In genomic region chr2:233350708-233351107, GRCh38 we compare ENCODE assay signal across 9 cellular contexts. TPM values are rescaled to one million over a fixed set of nuclear protein-coding genes. Genes with fewer than 3 reads are reported as not detected.
DNase-seq lines count a peak whose midpoint lies in the region; ATAC-seq, FAIRE-seq and TF ChIP-seq lines count a peak whose summit lies in the region.
"Had no signal": no experiment of that assay in that cellular context is flagged by ENCODE, and none has a peak within 500 bp of the region (broad histone marks: within the 10 kb centered on the region; RNA-seq: fewer than 3 reads in every experiment).

No MANE protein-coding gene starts in this region.

- H3K36me3 Mint-ChIP-seq in MCF 10A (ENCODE audit: insufficient read depth, unreplicated experiment) = peaks cover 6% of the 10 kb centered on the region
- H3K36me3 Mint-ChIP-seq in neural progenitor cell = peaks cover 6% of the 10 kb centered on the region
- peaks cover 12% of the 10 kb centered on the region for H3K36me3 Mint-ChIP-seq in effector memory CD8-positive, alpha-beta T cell (ENCODE audit: insufficient read depth)

- H3K4me2 ChIP-seq in neural progenitor cell = no peak overlapping the region

- in situ Hi-C loops in Panc1 (cut with HindIII; ENCODE audit: low pct_unique_long_range_greater_than_20kb, low sequenced_read_pairs) = no loop called here

- intact Hi-C loops in Panc1 (cut with micrococcal nuclease; ENCODE audit: unreplicated experiment) = loop anchor here (10.0 kb wide), 1 partner anchor 94 kb away; no protein-coding TSS in a partner anchor
- intact Hi-C loops in MCF 10A (cut with micrococcal nuclease) = loop anchor here (5.0 kb wide), 1 partner anchor 58 kb away; no protein-coding TSS in a partner anchor

- H3K4me3 ChIP-seq in Panc1 (ENCODE audit: low read depth in 2 of 2, low read length in 2 of 2) (no peak overlapping the region), neural progenitor cell (no peak overlapping the region)
- H3K4me3 ChIP-seq: body of pancreas had no signal

- peaks cover 5% of the 10 kb centered on the region for H4K20me1 ChIP-seq in neural progenitor cell (ENCODE audit: low read depth)

- H3K9me3 Mint-ChIP-seq in MCF 10A (ENCODE audit: unreplicated experiment) (no peaks in the 10 kb centered on the region), neural progenitor cell (peaks cover 4% of the 10 kb centered on the region)
- no peaks in the 10 kb centered on the region for H3K9me3 Mint-ChIP-seq in effector memory CD8-positive, alpha-beta T cell

- CTCF ChIA-PET in Panc1 (lab: Charles Lee) (no interaction called here), MCF 10A (lab: Yijun Ruan, JAX) (interaction anchor here (0.5 to 1.3 kb wide), 5 partner anchors 9 to 53 kb away, joined by 3 to 7 read pairs (median 5); no protein-coding TSS in a partner anchor)

- peaks cover 46% of the 10 kb centered on the region for H3K4me1 Mint-ChIP-seq in MCF 10A (ENCODE audit: insufficient read depth, unreplicated experiment)
- peaks cover 46% of the 10 kb centered on the region for H3K4me1 Mint-ChIP-seq in neural progenitor cell
- H3K4me1 Mint-ChIP-seq in effector memory CD8-positive, alpha-beta T cell (ENCODE audit: low read depth in 2 of 2) = peaks cover 20 to 24% of the 10 kb centered on the region in 2 donors

- H3K27me3 Mint-ChIP-seq in MCF 10A (ENCODE audit: insufficient read depth, unreplicated experiment) (no peaks in the 10 kb centered on the region), neural progenitor cell (ENCODE audit: insufficient read depth, low read depth) (peaks cover 15% of the 10 kb centered on the region)
- peaks cover 0 to 10% of the 10 kb centered on the region in 2 donors for H3K27me3 Mint-ChIP-seq in effector memory CD8-positive, alpha-beta T cell

- FAIRE-seq in A204.1 (lab: Jason Lieb, UNC) = peak; percentile 92

- H3K9me3 ChIP-seq in Panc1 (ENCODE audit: control insufficient read depth, insufficient read depth, low read depth, low read length) = no peaks in the 10 kb centered on the region; the same call in 1 of the 2 replicates
- H3K9me3 ChIP-seq in neural progenitor cell (ENCODE audit: low read depth) = no peaks in the 10 kb centered on the region
- H3K9me3 ChIP-seq: body of pancreas had no signal

- peaks cover 5% of the 10 kb centered on the region for H3K79me2 ChIP-seq in neural progenitor cell (ENCODE audit: low read depth)

- peaks cover 5% of the 10 kb centered on the region for H3F3A ChIP-seq in neural progenitor cell (ENCODE audit: low read depth)

- H2AFZ ChIP-seq in neural progenitor cell (replicated peaks) = no peak overlapping the region

- H3K27ac ChIP-seq in Panc1 (ENCODE audit: low read length) = peak overlapping the region; percentile 97
- no peak overlapping the region for H3K27ac ChIP-seq in neural progenitor cell
- H3K27ac ChIP-seq: body of pancreas had no signal

- no TSS peak for BruUV-seq in Panc1 (replicated peaks; lab: Mats Ljungman, UMichigan)
- no TSS peak for BruUV-seq in MCF 10A (replicated peaks; lab: Mats Ljungman, UMichigan)

- H3K27ac Mint-ChIP-seq in MCF 10A (ENCODE audit: low read depth, unreplicated experiment) (peak overlapping the region; percentile 50), neural progenitor cell (no peak overlapping the region)
- H3K27ac Mint-ChIP-seq in effector memory CD8-positive, alpha-beta T cell = no peak overlapping the region

- no peak overlapping the region for H3K9ac ChIP-seq in neural progenitor cell

- H3K36me3 ChIP-seq in Panc1 (ENCODE audit: control insufficient read depth, insufficient read depth, low read length) (no peaks in the 10 kb centered on the region), neural progenitor cell (no peaks in the 10 kb centered on the region)

- peak; percentile 88 for ATAC-seq in Panc1
- no peak for ATAC-seq in HG02885 (IDR thresholded peaks at IDR 0.05; ENCODE audit: poor library complexity, unreplicated experiment)
- no peak for ATAC-seq in HG02981 (IDR thresholded peaks at IDR 0.05; ENCODE audit: unreplicated experiment)
- ATAC-seq in effector memory CD8-positive, alpha-beta T cell (replicated peaks) = no peak
- ATAC-seq: body of pancreas had no signal

- H3K4me1 ChIP-seq in Panc1 (ENCODE audit: control insufficient read depth, insufficient read depth, low read length) = peaks cover 53% of the 10 kb centered on the region
- no peaks in the 10 kb centered on the region for H3K4me1 ChIP-seq in neural progenitor cell

- POLR2A ChIA-PET in Panc1 (lab: Charles Lee) = no interaction called here
- POLR2A ChIA-PET in MCF 10A (lab: Yijun Ruan, JAX) = interaction anchor here (0.6 to 1.0 kb wide), 5 partner anchors 13 to 654 kb away, joined by 3 to 4 read pairs (median 3); partner anchors contain the start of gene GIGYF2

- peak; percentile 84 for DNase-seq in GM03348 (ENCODE audit: low spot score)
- DNase-seq in Panc1 (ENCODE audit: low read depth, low spot score) = peak; percentile 84
- peak; percentile 97 for DNase-seq in MCF 10A (ENCODE audit: unreplicated experiment)
- no peak for DNase-seq in neural progenitor cell (ENCODE audit: low spot score)
- DNase-seq in effector memory CD8-positive, alpha-beta T cell = no peak

- no peaks in the 10 kb centered on the region for H3K27me3 ChIP-seq in Panc1 (ENCODE audit: control insufficient read depth, insufficient read depth, low read length)
- H3K27me3 ChIP-seq in neural progenitor cell = peaks cover 60% of the 10 kb centered on the region
- H3K27me3 ChIP-seq: body of pancreas had no signal

- no peak for TF ChIP-seq CTCF in Panc1 (IDR thresholded peaks at IDR 0.05)
- no peak for TF ChIP-seq CTCF in MCF 10A (IDR thresholded peaks at IDR 0.05; ENCODE audit: unreplicated experiment)
- no peak for TF ChIP-seq CTCF in neural progenitor cell (IDR thresholded peaks at IDR 0.05)

- H3K4me3 Mint-ChIP-seq in MCF 10A (ENCODE audit: unreplicated experiment) (peak overlapping the region; percentile 8), neural progenitor cell (peak overlapping the region; percentile 6)
- no peak overlapping the region for H3K4me3 Mint-ChIP-seq in effector memory CD8-positive, alpha-beta T cell

RNA-seq across cellular contexts. Expression of gene DGKD, which starts 3.6 kb away (rescaled TPM):
- total RNA-seq in Panc1 (2021; ENCODE audit: unreplicated experiment) (89.0 TPM), MCF 10A (2022) (55.7 and 59.1 TPM in 2 replicates), neural progenitor cell (ENCODE audit: low replicate concordance) (10.9 and 22.0 TPM in 2 replicates)
- 80.5 TPM for polyA plus RNA-seq in Panc1 (2012; ENCODE audit: insufficient read length)

RNA-seq across cellular contexts. Expression of gene SAG, which starts 43.1 kb away (rescaled TPM):
- not detected for total RNA-seq in Panc1 (2021; ENCODE audit: unreplicated experiment)
- not detected for polyA plus RNA-seq in Panc1 (2012; ENCODE audit: insufficient read length)
- total RNA-seq in MCF 10A (2022) = not detected in 2 replicates
- total RNA-seq in neural progenitor cell (ENCODE audit: low replicate concordance) = 0.03 TPM in 1 of 2 replicates, not detected in the other
- total RNA-seq: body of pancreas had no signal

Comparison
In these comparisons a context has a peak if more than half of its experiments do, and no peak if none do; other contexts are left out.
1. DNase-seq: peak in GM03348 (single experiment), Panc1 (single experiment) and MCF 10A (single experiment); none in neural progenitor cell (single experiment) and effector memory CD8-positive, alpha-beta T cell (0 of 3).
2. H3K4me3 Mint-ChIP-seq: peak in MCF 10A (single experiment) and neural progenitor cell (single experiment); none in effector memory CD8-positive, alpha-beta T cell (0 of 2).